ENCODE assay signal across 1 cellular context in the genomic region with DNA sequence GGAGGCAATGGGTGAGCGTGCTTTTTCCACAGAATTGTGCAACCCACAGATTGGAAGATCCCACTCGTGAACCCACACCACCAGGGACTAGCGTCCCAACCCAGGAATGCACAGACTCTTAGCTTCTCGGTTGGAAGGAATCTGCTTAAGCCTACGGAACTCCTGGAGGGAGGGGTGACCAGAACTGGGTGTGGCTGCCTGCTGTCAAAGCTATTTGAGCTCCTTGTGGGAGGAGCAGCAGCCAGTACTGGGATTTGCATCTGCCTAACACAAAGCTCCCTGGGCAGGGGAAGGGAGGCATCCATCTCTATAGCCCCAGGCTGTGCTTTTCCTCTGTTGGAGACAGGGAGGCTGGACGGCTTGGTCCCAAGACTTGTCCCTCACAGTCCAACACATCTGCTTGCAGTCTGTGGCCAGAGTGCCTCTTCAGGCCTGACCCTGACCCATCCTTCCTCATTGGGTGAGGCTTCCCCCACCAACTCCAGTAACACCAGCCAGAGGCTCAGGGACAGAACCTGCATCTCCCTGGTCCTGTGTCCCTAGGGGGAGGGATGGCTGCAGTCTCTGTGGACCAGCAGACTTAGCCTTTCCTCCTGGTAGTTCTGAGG.
TF ChIP-seq lines count a peak whose summit lies in the region.

No MANE protein-coding gene starts in this region.

TF ChIP-seq in GM23338, 12 proteins besides CTCF, POLR2A, EP300 and RAD21 (continued from another document):
- TF ChIP-seq, protein P1, sequence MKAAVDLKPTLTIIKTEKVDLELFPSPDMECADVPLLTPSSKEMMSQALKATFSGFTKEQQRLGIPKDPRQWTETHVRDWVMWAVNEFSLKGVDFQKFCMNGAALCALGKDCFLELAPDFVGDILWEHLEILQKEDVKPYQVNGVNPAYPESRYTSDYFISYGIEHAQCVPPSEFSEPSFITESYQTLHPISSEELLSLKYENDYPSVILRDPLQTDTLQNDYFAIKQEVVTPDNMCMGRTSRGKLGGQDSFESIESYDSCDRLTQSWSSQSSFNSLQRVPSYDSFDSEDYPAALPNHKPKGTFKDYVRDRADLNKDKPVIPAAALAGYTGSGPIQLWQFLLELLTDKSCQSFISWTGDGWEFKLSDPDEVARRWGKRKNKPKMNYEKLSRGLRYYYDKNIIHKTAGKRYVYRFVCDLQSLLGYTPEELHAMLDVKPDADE (IDR thresholded peaks at IDR 0.05): no peak
